In genomic region chrX:7059214-7059838, GRCh38 we compare ENCODE assay signal across 10 cellular contexts.
DNase-seq lines count a peak whose midpoint lies in the region; ATAC-seq, FAIRE-seq and TF ChIP-seq lines count a peak whose summit lies in the region.
"Had no signal": no experiment of that assay in that cellular context is flagged by ENCODE, and none has a peak within 500 bp of the region (broad histone marks: within the 10 kb centered on the region; RNA-seq: fewer than 3 reads in every experiment).

No MANE protein-coding gene starts in this region.

- BruUV-seq in PC-3 (replicated peaks; lab: Mats Ljungman, UMichigan), result no TSS peak

- peaks cover 12% of the 10 kb centered on the region for H3K4me1 ChIP-seq in PC-3 (ENCODE audit: insufficient read depth, low read length)
- H3K4me1 ChIP-seq in foreskin keratinocyte, result no peaks in the 10 kb centered on the region
- H3K4me1 ChIP-seq: breast epithelium had no signal

- H3K27ac ChIP-seq in PC-3 (ENCODE audit: low read length) (no peak overlapping the region), foreskin keratinocyte (no peak overlapping the region)
- H3K27ac ChIP-seq: breast epithelium had no signal

- H4K20me1 ChIP-seq in PC-3 (ENCODE audit: low read length), result no peaks in the 10 kb centered on the region

- no peaks in the 10 kb centered on the region for H3K9me3 ChIP-seq in PC-3 (ENCODE audit: low read length)
- H3K9me3 ChIP-seq: breast epithelium had no signal

- no peak for TF ChIP-seq CTCF in D721Med (IDR thresholded peaks at IDR 0.05; ENCODE audit: insufficient read depth, missing control alignments)
- TF ChIP-seq CTCF in PC-3 (conservative IDR thresholded peaks at IDR 0.05; ENCODE audit: low read depth, low read length), result no peak
- no peak for TF ChIP-seq CTCF in foreskin keratinocyte (conservative IDR thresholded peaks at IDR 0.05)

- no peak overlapping the region for H3K9ac ChIP-seq in PC-3 (ENCODE audit: low read length)

- peak; percentile 94 for ATAC-seq in GM18499 (IDR thresholded peaks at IDR 0.05; ENCODE audit: insufficient read depth, unreplicated experiment)
- peak; percentile 92 for ATAC-seq in GM19455 (IDR thresholded peaks at IDR 0.05; ENCODE audit: unreplicated experiment)
- peak; percentile 90 for ATAC-seq in HG03066 (IDR thresholded peaks at IDR 0.05; ENCODE audit: low read depth, unreplicated experiment)
- ATAC-seq in PC-3, result no peak
- ATAC-seq in foreskin keratinocyte, result no peak

- H3K4me2 ChIP-seq in PC-3 (ENCODE audit: low read length), result no peak overlapping the region

- H2AFZ ChIP-seq in PC-3 (ENCODE audit: low read length), result no peak overlapping the region

- CTCF ChIA-PET in PC-3 (lab: Charles Lee), result no interaction called here

- no peaks in the 10 kb centered on the region; the same call in 1 of the 2 replicates for H3K36me3 ChIP-seq in PC-3 (ENCODE audit: low read depth, low read length)
- H3K36me3 ChIP-seq: breast epithelium had no signal

- H3K9me2 ChIP-seq in PC-3 (replicated peaks; ENCODE audit: low read length), result no peaks in the 10 kb centered on the region

- H3K27me3 ChIP-seq in PC-3 (ENCODE audit: low read length) (no peaks in the 10 kb centered on the region), foreskin keratinocyte (no peaks in the 10 kb centered on the region)
- H3K27me3 ChIP-seq: breast epithelium had no signal

- POLR2A ChIA-PET in PC-3 (lab: Charles Lee; ENCODE audit: unreplicated experiment), result no interaction called here

- DNase-seq in activated T-cell treated with anti-CD3 and anti-CD28 coated beads, Interleukin-2, amount 50 U/mL, for 48 hours, result peak; percentile 37
- DNase-seq in D721Med (ENCODE audit: insufficient read length, low spot score), result no peak
- no peak for DNase-seq in NCI-H1105 treated with DMSO at 0.1 percent for 48 hours (lab: John Stamatoyannopoulos, UW)
- no peak for DNase-seq in PC-3
- no peak for DNase-seq in foreskin keratinocyte
- DNase-seq: GF-D8 had no signal

- intact Hi-C loops in PC-3 (cut with micrococcal nuclease), result no loop called here

- no peaks in the 10 kb centered on the region for H3K79me2 ChIP-seq in PC-3 (ENCODE audit: low read length)

- H3F3A ChIP-seq in PC-3 (ENCODE audit: low read length, unreplicated experiment), result no peaks in the 10 kb centered on the region

- FAIRE-seq in D721Med (lab: Jason Lieb, UNC), result no peak

- no peak overlapping the region for H3K4me3 ChIP-seq in PC-3 (ENCODE audit: low read length)
- H3K4me3 ChIP-seq: breast epithelium had no signal

Comparison
In these comparisons a context has a peak if more than half of its experiments do, and no peak if none do; other contexts are left out.
1. ATAC-seq: peak in GM18499 (single experiment), GM19455 (single experiment) and HG03066 (single experiment); none in PC-3 (single experiment) and foreskin keratinocyte (single experiment).
2. DNase-seq: peak in activated T-cell treated with anti-CD3 and anti-CD28 coated beads, Interleukin-2, amount 50 U/mL, for 48 hours (2 of 2); none in D721Med (single experiment), NCI-H1105 treated with DMSO at 0.1 percent for 48 hours (single experiment), PC-3 (single experiment) and foreskin keratinocyte (0 of 2).